1 cellular context compared by ENCODE assay signal in the genomic region with DNA sequence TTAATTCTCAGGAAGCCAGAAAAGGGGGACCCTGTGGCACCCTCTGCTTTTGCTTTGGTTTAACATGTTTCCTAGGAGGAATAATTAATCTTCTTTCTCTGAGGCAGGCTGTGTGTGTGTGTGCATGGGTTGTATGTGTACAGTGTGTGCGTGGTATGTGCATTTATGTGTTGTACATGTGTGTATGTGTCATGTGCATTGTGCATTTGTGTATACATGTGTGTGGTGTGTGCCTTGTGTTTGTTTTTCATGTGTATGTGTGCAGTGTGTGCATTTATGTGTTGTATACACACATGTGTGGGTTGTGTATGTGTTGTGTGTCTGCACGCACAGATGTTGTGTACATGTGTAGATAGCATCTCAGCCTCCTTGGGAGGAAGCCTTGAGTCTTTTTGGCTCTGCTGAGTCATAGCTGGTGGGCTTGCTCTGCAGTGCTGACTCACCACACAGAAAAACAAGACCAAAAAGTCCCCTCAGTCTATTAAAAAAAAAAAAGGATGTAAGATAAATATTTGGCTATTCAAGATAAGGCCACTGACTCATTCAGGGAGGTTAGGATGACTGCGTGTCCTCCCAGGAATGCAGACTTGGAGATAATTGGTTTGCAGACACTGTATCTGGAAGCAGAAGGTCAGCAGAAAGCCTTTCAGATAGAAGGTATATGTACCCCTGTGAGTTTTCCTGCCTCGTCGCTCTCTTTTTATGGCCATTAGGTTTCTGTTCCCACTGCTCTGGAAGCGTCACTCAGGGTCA.
TF ChIP-seq lines count a peak whose summit lies in the region.

No MANE protein-coding gene starts in this region.

TF ChIP-seq in HEK293, 187 proteins besides CTCF, POLR2A, EP300 and RAD21 (continued from another document and continues in another):
- TF ChIP-seq, protein P1, sequence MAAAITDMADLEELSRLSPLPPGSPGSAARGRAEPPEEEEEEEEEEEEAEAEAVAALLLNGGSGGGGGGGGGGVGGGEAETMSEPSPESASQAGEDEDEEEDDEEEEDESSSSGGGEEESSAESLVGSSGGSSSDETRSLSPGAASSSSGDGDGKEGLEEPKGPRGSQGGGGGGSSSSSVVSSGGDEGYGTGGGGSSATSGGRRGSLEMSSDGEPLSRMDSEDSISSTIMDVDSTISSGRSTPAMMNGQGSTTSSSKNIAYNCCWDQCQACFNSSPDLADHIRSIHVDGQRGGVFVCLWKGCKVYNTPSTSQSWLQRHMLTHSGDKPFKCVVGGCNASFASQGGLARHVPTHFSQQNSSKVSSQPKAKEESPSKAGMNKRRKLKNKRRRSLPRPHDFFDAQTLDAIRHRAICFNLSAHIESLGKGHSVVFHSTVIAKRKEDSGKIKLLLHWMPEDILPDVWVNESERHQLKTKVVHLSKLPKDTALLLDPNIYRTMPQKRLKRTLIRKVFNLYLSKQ (tag by site-specific recombination; IDR thresholded peaks at IDR 0.05; ENCODE audit: borderline replicate concordance), result no peak
- TF ChIP-seq ZNF777 (tag by site-specific recombination; IDR thresholded peaks at IDR 0.05; ENCODE audit: borderline replicate concordance), result no peak
- no peak for TF ChIP-seq ZNF138 (tag by site-specific recombination; IDR thresholded peaks at IDR 0.05; ENCODE audit: borderline replicate concordance)
- TF ChIP-seq TCF7L2 (IDR thresholded peaks at IDR 0.05; ENCODE audit: borderline replicate concordance, low read depth, low read length), result no peak
- TF ChIP-seq, protein P2, sequence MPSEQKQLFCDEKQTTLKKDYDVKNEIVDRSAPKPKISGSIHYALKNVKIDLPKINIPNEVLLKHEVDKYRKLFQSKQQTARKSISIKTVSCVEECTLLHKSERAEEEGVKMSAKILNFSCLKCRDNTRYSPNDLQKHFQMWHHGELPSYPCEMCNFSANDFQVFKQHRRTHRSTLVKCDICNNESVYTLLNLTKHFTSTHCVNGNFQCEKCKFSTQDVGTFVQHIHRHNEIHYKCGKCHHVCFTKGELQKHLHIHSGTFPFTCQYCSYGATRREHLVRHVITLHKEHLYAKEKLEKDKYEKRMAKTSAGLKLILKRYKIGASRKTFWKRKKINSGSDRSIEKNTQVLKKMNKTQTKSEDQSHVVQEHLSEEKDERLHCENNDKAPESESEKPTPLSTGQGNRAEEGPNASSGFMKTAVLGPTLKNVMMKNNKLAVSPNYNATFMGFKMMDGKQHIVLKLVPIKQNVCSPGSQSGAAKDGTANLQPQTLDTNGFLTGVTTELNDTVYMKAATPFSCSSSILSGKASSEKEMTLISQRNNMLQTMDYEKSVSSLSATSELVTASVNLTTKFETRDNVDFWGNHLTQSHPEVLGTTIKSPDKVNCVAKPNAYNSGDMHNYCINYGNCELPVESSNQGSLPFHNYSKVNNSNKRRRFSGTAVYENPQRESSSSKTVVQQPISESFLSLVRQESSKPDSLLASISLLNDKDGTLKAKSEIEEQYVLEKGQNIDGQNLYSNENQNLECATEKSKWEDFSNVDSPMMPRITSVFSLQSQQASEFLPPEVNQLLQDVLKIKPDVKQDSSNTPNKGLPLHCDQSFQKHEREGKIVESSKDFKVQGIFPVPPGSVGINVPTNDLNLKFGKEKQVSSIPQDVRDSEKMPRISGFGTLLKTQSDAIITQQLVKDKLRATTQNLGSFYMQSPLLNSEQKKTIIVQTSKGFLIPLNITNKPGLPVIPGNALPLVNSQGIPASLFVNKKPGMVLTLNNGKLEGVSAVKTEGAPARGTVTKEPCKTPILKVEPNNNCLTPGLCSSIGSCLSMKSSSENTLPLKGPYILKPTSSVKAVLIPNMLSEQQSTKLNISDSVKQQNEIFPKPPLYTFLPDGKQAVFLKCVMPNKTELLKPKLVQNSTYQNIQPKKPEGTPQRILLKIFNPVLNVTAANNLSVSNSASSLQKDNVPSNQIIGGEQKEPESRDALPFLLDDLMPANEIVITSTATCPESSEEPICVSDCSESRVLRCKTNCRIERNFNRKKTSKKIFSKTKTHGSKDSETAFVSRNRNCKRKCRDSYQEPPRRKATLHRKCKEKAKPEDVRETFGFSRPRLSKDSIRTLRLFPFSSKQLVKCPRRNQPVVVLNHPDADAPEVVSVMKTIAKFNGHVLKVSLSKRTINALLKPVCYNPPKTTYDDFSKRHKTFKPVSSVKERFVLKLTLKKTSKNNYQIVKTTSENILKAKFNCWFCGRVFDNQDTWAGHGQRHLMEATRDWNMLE (tag by site-specific recombination; conservative IDR thresholded peaks at IDR 0.05; ENCODE audit: low read depth), result peak; percentile 60
- TF ChIP-seq BCL11A (tag by site-specific recombination; IDR thresholded peaks at IDR 0.05; ENCODE audit: low read depth), result peak; percentile 95
- TF ChIP-seq SCRT1 (tag by site-specific recombination; IDR thresholded peaks at IDR 0.05; ENCODE audit: borderline replicate concordance), result no peak
- TF ChIP-seq ZNF121 (tag by site-specific recombination; IDR thresholded peaks at IDR 0.05), result no peak
- TF ChIP-seq, protein P3, sequence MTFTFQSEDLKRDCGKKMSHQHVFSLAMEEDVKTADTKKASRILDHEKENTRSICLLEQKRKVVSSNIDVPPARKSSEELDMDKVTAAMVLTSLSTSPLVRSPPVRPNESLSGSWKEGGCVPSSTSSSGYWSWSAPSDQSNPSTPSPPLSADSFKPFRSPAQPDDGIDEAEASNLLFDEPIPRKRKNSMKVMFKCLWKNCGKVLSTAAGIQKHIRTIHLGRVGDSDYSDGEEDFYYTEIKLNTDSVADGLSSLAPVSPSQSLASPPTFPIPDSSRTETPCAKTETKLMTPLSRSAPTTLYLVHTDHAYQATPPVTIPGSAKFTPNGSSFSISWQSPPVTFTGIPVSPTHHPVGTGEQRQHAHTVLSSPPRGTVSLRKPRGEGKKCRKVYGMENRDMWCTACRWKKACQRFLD (tag by site-specific recombination; IDR thresholded peaks at IDR 0.05), result no peak
- peak; percentile 94 for TF ChIP-seq ZNF24 (tag by site-specific recombination; IDR thresholded peaks at IDR 0.05)
- TF ChIP-seq ZNF202 (tag by site-specific recombination; IDR thresholded peaks at IDR 0.05; ENCODE audit: borderline replicate concordance), result no peak
- no peak for TF ChIP-seq ZNF791 (tag by site-specific recombination; IDR thresholded peaks at IDR 0.05)
- no peak for TF ChIP-seq ZNF114 (tag by site-specific recombination; IDR thresholded peaks at IDR 0.05)
- no peak for TF ChIP-seq SETDB1 (IDR thresholded peaks at IDR 0.05; ENCODE audit: insufficient read length, low read length)
- TF ChIP-seq, protein P4, sequence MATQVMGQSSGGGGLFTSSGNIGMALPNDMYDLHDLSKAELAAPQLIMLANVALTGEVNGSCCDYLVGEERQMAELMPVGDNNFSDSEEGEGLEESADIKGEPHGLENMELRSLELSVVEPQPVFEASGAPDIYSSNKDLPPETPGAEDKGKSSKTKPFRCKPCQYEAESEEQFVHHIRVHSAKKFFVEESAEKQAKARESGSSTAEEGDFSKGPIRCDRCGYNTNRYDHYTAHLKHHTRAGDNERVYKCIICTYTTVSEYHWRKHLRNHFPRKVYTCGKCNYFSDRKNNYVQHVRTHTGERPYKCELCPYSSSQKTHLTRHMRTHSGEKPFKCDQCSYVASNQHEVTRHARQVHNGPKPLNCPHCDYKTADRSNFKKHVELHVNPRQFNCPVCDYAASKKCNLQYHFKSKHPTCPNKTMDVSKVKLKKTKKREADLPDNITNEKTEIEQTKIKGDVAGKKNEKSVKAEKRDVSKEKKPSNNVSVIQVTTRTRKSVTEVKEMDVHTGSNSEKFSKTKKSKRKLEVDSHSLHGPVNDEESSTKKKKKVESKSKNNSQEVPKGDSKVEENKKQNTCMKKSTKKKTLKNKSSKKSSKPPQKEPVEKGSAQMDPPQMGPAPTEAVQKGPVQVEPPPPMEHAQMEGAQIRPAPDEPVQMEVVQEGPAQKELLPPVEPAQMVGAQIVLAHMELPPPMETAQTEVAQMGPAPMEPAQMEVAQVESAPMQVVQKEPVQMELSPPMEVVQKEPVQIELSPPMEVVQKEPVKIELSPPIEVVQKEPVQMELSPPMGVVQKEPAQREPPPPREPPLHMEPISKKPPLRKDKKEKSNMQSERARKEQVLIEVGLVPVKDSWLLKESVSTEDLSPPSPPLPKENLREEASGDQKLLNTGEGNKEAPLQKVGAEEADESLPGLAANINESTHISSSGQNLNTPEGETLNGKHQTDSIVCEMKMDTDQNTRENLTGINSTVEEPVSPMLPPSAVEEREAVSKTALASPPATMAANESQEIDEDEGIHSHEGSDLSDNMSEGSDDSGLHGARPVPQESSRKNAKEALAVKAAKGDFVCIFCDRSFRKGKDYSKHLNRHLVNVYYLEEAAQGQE (tag by site-specific recombination; IDR thresholded peaks at IDR 0.05), result peak; percentile 49; the same call in 1 of the 2 replicates
- TF ChIP-seq, protein P5, sequence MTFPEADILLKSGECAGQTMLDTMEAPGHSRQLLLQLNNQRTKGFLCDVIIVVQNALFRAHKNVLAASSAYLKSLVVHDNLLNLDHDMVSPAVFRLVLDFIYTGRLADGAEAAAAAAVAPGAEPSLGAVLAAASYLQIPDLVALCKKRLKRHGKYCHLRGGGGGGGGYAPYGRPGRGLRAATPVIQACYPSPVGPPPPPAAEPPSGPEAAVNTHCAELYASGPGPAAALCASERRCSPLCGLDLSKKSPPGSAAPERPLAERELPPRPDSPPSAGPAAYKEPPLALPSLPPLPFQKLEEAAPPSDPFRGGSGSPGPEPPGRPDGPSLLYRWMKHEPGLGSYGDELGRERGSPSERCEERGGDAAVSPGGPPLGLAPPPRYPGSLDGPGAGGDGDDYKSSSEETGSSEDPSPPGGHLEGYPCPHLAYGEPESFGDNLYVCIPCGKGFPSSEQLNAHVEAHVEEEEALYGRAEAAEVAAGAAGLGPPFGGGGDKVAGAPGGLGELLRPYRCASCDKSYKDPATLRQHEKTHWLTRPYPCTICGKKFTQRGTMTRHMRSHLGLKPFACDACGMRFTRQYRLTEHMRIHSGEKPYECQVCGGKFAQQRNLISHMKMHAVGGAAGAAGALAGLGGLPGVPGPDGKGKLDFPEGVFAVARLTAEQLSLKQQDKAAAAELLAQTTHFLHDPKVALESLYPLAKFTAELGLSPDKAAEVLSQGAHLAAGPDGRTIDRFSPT (tag by site-specific recombination; IDR thresholded peaks at IDR 0.05), result peak; percentile 89
- TF ChIP-seq ZNF521 (tag by site-specific recombination; IDR thresholded peaks at IDR 0.05), result no peak
- TF ChIP-seq ZNF221 (tag by site-specific recombination; IDR thresholded peaks at IDR 0.05; ENCODE audit: borderline replicate concordance), result no peak
- TF ChIP-seq TRIM28 (IDR thresholded peaks at IDR 0.05; ENCODE audit: borderline replicate concordance, low read length), result peak; percentile 81; the same call in 1 of the 2 replicates
- no peak for TF ChIP-seq ZNF223 (tag by site-specific recombination; IDR thresholded peaks at IDR 0.05)
- TF ChIP-seq, protein P6, sequence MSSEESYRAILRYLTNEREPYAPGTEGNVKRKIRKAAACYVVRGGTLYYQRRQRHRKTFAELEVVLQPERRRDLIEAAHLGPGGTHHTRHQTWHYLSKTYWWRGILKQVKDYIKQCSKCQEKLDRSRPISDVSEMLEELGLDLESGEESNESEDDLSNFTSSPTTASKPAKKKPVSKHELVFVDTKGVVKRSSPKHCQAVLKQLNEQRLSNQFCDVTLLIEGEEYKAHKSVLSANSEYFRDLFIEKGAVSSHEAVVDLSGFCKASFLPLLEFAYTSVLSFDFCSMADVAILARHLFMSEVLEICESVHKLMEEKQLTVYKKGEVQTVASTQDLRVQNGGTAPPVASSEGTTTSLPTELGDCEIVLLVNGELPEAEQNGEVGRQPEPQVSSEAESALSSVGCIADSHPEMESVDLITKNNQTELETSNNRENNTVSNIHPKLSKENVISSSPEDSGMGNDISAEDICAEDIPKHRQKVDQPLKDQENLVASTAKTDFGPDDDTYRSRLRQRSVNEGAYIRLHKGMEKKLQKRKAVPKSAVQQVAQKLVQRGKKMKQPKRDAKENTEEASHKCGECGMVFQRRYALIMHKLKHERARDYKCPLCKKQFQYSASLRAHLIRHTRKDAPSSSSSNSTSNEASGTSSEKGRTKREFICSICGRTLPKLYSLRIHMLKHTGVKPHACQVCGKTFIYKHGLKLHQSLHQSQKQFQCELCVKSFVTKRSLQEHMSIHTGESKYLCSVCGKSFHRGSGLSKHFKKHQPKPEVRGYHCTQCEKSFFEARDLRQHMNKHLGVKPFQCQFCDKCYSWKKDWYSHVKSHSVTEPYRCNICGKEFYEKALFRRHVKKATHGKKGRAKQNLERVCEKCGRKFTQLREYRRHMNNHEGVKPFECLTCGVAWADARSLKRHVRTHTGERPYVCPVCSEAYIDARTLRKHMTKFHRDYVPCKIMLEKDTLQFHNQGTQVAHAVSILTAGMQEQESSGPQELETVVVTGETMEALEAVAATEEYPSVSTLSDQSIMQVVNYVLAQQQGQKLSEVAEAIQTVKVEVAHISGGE (tag by site-specific recombination; conservative IDR thresholded peaks at IDR 0.05; ENCODE audit: low read depth), result no peak
- TF ChIP-seq ZNF324 (tag by site-specific recombination; IDR thresholded peaks at IDR 0.05), result peak; percentile 79
- peak; percentile 45; the same call in 1 of the 2 replicates for TF ChIP-seq ZNF623 (tag by site-specific recombination; IDR thresholded peaks at IDR 0.05)
- no peak for TF ChIP-seq ZNF133 (tag by site-specific recombination; IDR thresholded peaks at IDR 0.05)
- TF ChIP-seq, protein P7, sequence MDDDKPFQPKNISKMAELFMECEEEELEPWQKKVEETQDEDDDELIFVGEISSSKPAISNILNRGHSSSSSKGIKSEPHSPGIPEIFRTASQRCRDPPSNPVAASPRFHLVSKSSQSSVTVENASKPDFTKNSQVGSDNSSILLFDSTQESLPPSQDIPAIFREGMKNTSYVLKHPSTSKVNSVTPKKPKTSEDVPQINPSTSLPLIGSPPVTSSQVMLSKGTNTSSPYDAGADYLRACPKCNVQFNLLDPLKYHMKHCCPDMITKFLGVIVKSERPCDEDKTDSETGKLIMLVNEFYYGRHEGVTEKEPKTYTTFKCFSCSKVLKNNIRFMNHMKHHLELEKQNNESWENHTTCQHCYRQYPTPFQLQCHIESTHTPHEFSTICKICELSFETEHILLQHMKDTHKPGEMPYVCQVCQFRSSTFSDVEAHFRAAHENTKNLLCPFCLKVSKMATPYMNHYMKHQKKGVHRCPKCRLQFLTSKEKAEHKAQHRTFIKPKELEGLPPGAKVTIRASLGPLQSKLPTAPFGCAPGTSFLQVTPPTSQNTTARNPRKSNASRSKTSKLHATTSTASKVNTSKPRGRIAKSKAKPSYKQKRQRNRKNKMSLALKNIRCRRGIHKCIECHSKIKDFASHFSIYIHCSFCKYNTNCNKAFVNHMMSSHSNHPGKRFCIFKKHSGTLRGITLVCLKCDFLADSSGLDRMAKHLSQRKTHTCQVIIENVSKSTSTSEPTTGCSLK (tag by site-specific recombination; IDR thresholded peaks at IDR 0.05), result 0 out of 2 replicates have a peak, but pooled peaks have one; percentile 62
- 0 out of 2 replicates have a peak, but pooled peaks have one; percentile 50 for TF ChIP-seq ZNF10 (tag by site-specific recombination; IDR thresholded peaks at IDR 0.05)
- TF ChIP-seq, protein P8, sequence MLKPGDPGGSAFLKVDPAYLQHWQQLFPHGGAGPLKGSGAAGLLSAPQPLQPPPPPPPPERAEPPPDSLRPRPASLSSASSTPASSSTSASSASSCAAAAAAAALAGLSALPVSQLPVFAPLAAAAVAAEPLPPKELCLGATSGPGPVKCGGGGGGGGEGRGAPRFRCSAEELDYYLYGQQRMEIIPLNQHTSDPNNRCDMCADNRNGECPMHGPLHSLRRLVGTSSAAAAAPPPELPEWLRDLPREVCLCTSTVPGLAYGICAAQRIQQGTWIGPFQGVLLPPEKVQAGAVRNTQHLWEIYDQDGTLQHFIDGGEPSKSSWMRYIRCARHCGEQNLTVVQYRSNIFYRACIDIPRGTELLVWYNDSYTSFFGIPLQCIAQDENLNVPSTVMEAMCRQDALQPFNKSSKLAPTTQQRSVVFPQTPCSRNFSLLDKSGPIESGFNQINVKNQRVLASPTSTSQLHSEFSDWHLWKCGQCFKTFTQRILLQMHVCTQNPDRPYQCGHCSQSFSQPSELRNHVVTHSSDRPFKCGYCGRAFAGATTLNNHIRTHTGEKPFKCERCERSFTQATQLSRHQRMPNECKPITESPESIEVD (tag by site-specific recombination; IDR thresholded peaks at IDR 0.05), result peak; percentile 97
